22 cellular contexts compared by ENCODE assay signal in the genomic region with DNA sequence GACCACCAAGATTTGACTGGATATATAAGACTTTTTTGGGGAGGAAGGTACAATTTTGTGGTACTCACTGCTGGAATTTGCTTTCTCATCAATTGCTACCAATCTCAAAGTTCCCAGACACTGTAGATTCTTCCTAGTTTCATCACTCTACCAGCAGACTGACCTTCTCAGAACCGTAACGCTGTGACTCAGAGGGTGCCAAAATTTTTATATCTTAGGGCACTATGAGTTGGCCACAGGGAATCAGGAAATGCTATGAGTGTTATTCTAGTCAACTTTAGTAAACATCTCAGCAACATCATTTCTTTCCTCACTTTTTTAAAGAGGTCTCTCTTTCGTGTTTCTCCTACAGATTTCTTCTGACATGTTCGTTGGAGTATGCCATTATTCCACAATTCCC.
DNase-seq lines count a peak whose midpoint lies in the region; ATAC-seq, FAIRE-seq and TF ChIP-seq lines count a peak whose summit lies in the region.
"Had no signal": no experiment of that assay in that cellular context is flagged by ENCODE, and none has a peak within 500 bp of the region (broad histone marks: within the 10 kb centered on the region; RNA-seq: fewer than 3 reads in every experiment).

No MANE protein-coding gene starts in this region.

- 0 out of 2 replicates have a peak, but pooled peaks cover 3% of the 10 kb centered on the region for H3K9me1 ChIP-seq in IMR-90 (ENCODE audit: insufficient read depth, low read length)
- no peaks in the 10 kb centered on the region for H3K9me1 ChIP-seq in keratinocyte (ENCODE audit: control insufficient read depth, extremely low read depth, insufficient read depth, low read length)

- BruUV-seq in IMR-90 (replicated peaks; lab: Mats Ljungman, UMichigan) = no TSS peak

- H3K36me3 ChIP-seq in IMR-90 (ENCODE audit: control insufficient read depth, insufficient read depth, low read length) (no peaks in the 10 kb centered on the region), keratinocyte (ENCODE audit: control insufficient read depth in 2 of 2, extremely low read depth in 1 of 2, insufficient read depth in 2 of 2, low read length in 2 of 2) (no peaks in the 10 kb centered on the region), heart left ventricle (no peaks in the 10 kb centered on the region)
- H3K36me3 ChIP-seq: pancreas had no signal

- no peak overlapping the region for H3K27ac ChIP-seq in IMR-90 (ENCODE audit: insufficient read depth, low read length)
- H3K27ac ChIP-seq in keratinocyte (ENCODE audit: control insufficient read depth, insufficient read depth, low read length) = no peak overlapping the region
- H3K27ac ChIP-seq in heart left ventricle = no peak overlapping the region
- H3K27ac ChIP-seq: pancreas had no signal

- H3K4me3 Mint-ChIP-seq in progenitor cell of endocrine pancreas (ENCODE audit: low read depth) = no peak overlapping the region
- H3K4me3 Mint-ChIP-seq: activated naive CD4-positive, alpha-beta T cell treated with anti-CD3 and anti-CD28 coated beads for 36 hours; effector memory CD8-positive, alpha-beta T cell had no signal

- no peak overlapping the region for H2AK9ac ChIP-seq in IMR-90 (replicated peaks; ENCODE audit: low read depth, low read length, poor library complexity)

- in situ Hi-C loops in IMR-90 (cut with MboI; ENCODE audit: low sequenced_read_pairs) = no loop called here
- in situ Hi-C loops in astrocyte of the spinal cord (cut with HindIII; ENCODE audit: low sequenced_read_pairs) = no loop called here

- FAIRE-seq in keratinocyte (lab: Jason Lieb, UNC) = no peak
- FAIRE-seq: kidney, pancreas had no signal

- H3K27me3 ChIP-seq in IMR-90 (ENCODE audit: control insufficient read depth, insufficient read depth, low read length) = no peaks in the 10 kb centered on the region
- H3K27me3 ChIP-seq in keratinocyte (ENCODE audit: control insufficient read depth, extremely low read depth, insufficient read depth, low read length) = no peaks in the 10 kb centered on the region
- H3K27me3 ChIP-seq in heart left ventricle = no peaks in the 10 kb centered on the region
- H3K27me3 ChIP-seq: pancreas had no signal

- TF ChIP-seq CTCF in AG09309 (IDR thresholded peaks at IDR 0.05; ENCODE audit: control insufficient read depth, insufficient read depth, low read depth, low read length, missing control alignments) = no peak
- TF ChIP-seq CTCF in IMR-90 (conservative IDR thresholded peaks at IDR 0.05; ENCODE audit: low read depth, low read length) = no peak
- no peak for TF ChIP-seq CTCF in astrocyte of the spinal cord (IDR thresholded peaks at IDR 0.05; ENCODE audit: low read depth, low read length)
- TF ChIP-seq CTCF in keratinocyte (optimal IDR thresholded peaks at IDR 0.05 in 1 of 3, IDR thresholded peaks at IDR 0.05 in 1 of 3, conservative IDR thresholded peaks at IDR 0.05 in 1 of 3; ENCODE audit: extremely low read depth in 1 of 3, insufficient read depth in 2 of 3, low read length in 3 of 3) = no peak
- no peak for TF ChIP-seq CTCF in progenitor cell of endocrine pancreas (IDR thresholded peaks at IDR 0.05; ENCODE audit: unreplicated experiment)
- no peak for TF ChIP-seq CTCF in heart left ventricle (IDR thresholded peaks at IDR 0.05)

- 0 out of 2 replicates have a peak overlapping the region, but pooled peaks have one; percentile 42 for H2BK20ac ChIP-seq in IMR-90 (ENCODE audit: low read depth, low read length)

- DNase-seq in AG09309 (ENCODE audit: low read depth) (peak; percentile 61), IMR-90 (peak; percentile 45), astrocyte of the spinal cord (ENCODE audit: low read depth, low spot score) (peak; percentile 36), keratinocyte (ENCODE audit: low read depth, low spot score) (no peak), progenitor cell of endocrine pancreas (ENCODE audit: low spot score, unreplicated experiment) (no peak), T-helper 9 cell (no peak), heart left ventricle (no peak)
- DNase-seq: activated CD4-positive, alpha-beta T cell treated with anti-CD3 and anti-CD28 coated beads for 1 hour; activated CD8-positive, alpha-beta memory T cell treated with anti-CD3 and anti-CD28 coated beads, Interleukin-2, amount 50 U/mL, for 4 hours; activated naive CD4-positive, alpha-beta T cell treated with anti-CD3 and anti-CD28 coated beads for 36 hours; Calu3; effector memory CD8-positive, alpha-beta T cell; GF-D8; glutamatergic neuron; kidney; NCI-H1048; pancreas; Right ventricle myocardium superior; stimulated activated naive CD4-positive, alpha-beta T cell treated with Interleukin-2 at 50 U/mL for 16 hours had no signal

- no peak overlapping the region; the same call in 1 of the 2 replicates for H2AK5ac ChIP-seq in IMR-90 (ENCODE audit: low read depth, low read length)

- peak overlapping the region; percentile 47 for H2BK5ac ChIP-seq in IMR-90 (ENCODE audit: low read depth, low read length, poor library complexity, severe bottlenecking)

- H3K27me3 Mint-ChIP-seq in progenitor cell of endocrine pancreas = no peaks in the 10 kb centered on the region
- H3K27me3 Mint-ChIP-seq: effector memory CD8-positive, alpha-beta T cell had no signal

- intact Hi-C loops in IMR-90 (cut with micrococcal nuclease) = no loop called here
- intact Hi-C loops in heart left ventricle (cut with DNase I) = no loop called here

- H3K4me3 ChIP-seq in AG09309 (ENCODE audit: control insufficient read depth, low read depth, low read length) = no peak overlapping the region
- H3K4me3 ChIP-seq in IMR-90 (ENCODE audit: insufficient read depth, low read depth, low read length) = no peak overlapping the region
- H3K4me3 ChIP-seq in astrocyte of the spinal cord (ENCODE audit: low read depth, low read length) = no peak overlapping the region
- H3K4me3 ChIP-seq in keratinocyte (ENCODE audit: control insufficient read depth in 2 of 3, extremely low read depth in 1 of 3, insufficient read depth in 2 of 3, low read depth in 1 of 3, low read length in 3 of 3) = no peak overlapping the region
- no peak overlapping the region for H3K4me3 ChIP-seq in heart left ventricle
- H3K4me3 ChIP-seq: pancreas, smooth muscle cell had no signal

- H3K27ac Mint-ChIP-seq in progenitor cell of endocrine pancreas = no peak overlapping the region
- H3K27ac Mint-ChIP-seq: activated naive CD4-positive, alpha-beta T cell treated with anti-CD3 and anti-CD28 coated beads for 36 hours; effector memory CD8-positive, alpha-beta T cell had no signal

- H3K4me2 ChIP-seq in IMR-90 (ENCODE audit: low read depth, low read length) (no peak overlapping the region), keratinocyte (ENCODE audit: control insufficient read depth, extremely low read depth, insufficient read depth, low read depth, low read length) (no peak overlapping the region)
- H3K4me2 ChIP-seq: smooth muscle cell had no signal

- 0 out of 2 replicates have a peak overlapping the region, but pooled peaks have one; percentile 44 for H3K14ac ChIP-seq in IMR-90 (replicated peaks; ENCODE audit: low read depth, low read length)

- TF ChIP-seq RAD21 in IMR-90 (IDR thresholded peaks at IDR 0.05; ENCODE audit: low read length) = no peak

- peak overlapping the region; percentile 46; the same call in 1 of the 2 replicates for H3K4ac ChIP-seq in IMR-90 (ENCODE audit: low read depth, low read length)

- H3K9me3 ChIP-seq in IMR-90 (ENCODE audit: control insufficient read depth, insufficient read depth, low read length) (no peaks in the 10 kb centered on the region), keratinocyte (ENCODE audit: control insufficient read depth, low read depth, low read length) (no peaks in the 10 kb centered on the region), heart left ventricle (peaks cover 0 to 3% (median 0%) of the 10 kb centered on the region in 12 donors)
- H3K9me3 ChIP-seq: pancreas had no signal

- H2AFZ ChIP-seq in IMR-90 (replicated peaks; ENCODE audit: low read length, poor library complexity) = peak overlapping the region; percentile 16
- peak overlapping the region; percentile 22 for H2AFZ ChIP-seq in keratinocyte (ENCODE audit: control insufficient read depth, low read length)

- ATAC-seq in IMR-90 (ENCODE audit: low read depth) = no peak
- ATAC-seq in GM21423 (IDR thresholded peaks at IDR 0.05; ENCODE audit: unreplicated experiment) = no peak
- no peak for ATAC-seq in heart left ventricle
- ATAC-seq: effector memory CD8-positive, alpha-beta T cell; HCT116; pancreas had no signal

- H4K8ac ChIP-seq in IMR-90 (ENCODE audit: low read depth in 2 of 2, low read length in 2 of 2) = peak overlapping the region in 1 of 2 experiments; percentile 15; a peak in 1 of 4 replicates

- POLR2A ChIA-PET in IMR-90 (lab: Charles Lee; ENCODE audit: unreplicated experiment) = no interaction called here

- H4K20me1 ChIP-seq in IMR-90 (ENCODE audit: insufficient read depth, low read length) (no peaks in the 10 kb centered on the region), keratinocyte (ENCODE audit: control insufficient read depth, extremely low read depth, insufficient read depth, low read length) (no peaks in the 10 kb centered on the region)

- peak overlapping the region; percentile 53; the same call in 1 of the 2 replicates for H3K18ac ChIP-seq in IMR-90 (ENCODE audit: low read depth, low read length)

- no peaks in the 10 kb centered on the region for H3K79me1 ChIP-seq in IMR-90 (ENCODE audit: low read depth in 1 of 2, low read length in 2 of 2)

- no peak overlapping the region for H3K56ac ChIP-seq in IMR-90 (ENCODE audit: extremely low read depth, insufficient read depth, low read length)

- H4K91ac ChIP-seq in IMR-90 (ENCODE audit: insufficient read depth, low read depth, low read length) = no peak overlapping the region; the same call in 1 of the 2 replicates

- CTCF ChIA-PET in IMR-90 (lab: Yijun Ruan, JAX) = no interaction called here

- H3K9me3 Mint-ChIP-seq in progenitor cell of endocrine pancreas (ENCODE audit: low read depth) = no peaks in the 10 kb centered on the region
- H3K9me3 Mint-ChIP-seq: activated naive CD4-positive, alpha-beta T cell treated with anti-CD3 and anti-CD28 coated beads for 36 hours had no signal

- H3K4me1 ChIP-seq in IMR-90 (ENCODE audit: control insufficient read depth, insufficient read depth, low read length) (peaks cover 1% of the 10 kb centered on the region; the same call in 1 of the 2 replicates), keratinocyte (ENCODE audit: control insufficient read depth, extremely low read depth, insufficient read depth, low read length) (peaks cover 3% of the 10 kb centered on the region), heart left ventricle (peaks cover 0 to 4% (median 0%) of the 10 kb centered on the region in 12 donors)
- H3K4me1 ChIP-seq: pancreas had no signal

- H3K4me1 Mint-ChIP-seq in progenitor cell of endocrine pancreas (ENCODE audit: low read depth) = no peaks in the 10 kb centered on the region

- H3K79me2 ChIP-seq in keratinocyte (ENCODE audit: control insufficient read depth, insufficient read depth, low read length) = no peaks in the 10 kb centered on the region

- H2BK15ac ChIP-seq in IMR-90 (ENCODE audit: low read depth, low read length) = peak overlapping the region; percentile 12; the same call in 1 of the 3 replicates

- H2BK120ac ChIP-seq in IMR-90 (ENCODE audit: low read depth, low read length) = peak overlapping the region; percentile 42; the same call in 1 of the 2 replicates

- TF ChIP-seq POLR2A in IMR-90 (IDR thresholded peaks at IDR 0.05; ENCODE audit: low read depth, low read length) = no peak
- TF ChIP-seq POLR2A in heart left ventricle (IDR thresholded peaks at IDR 0.05) = no peak

- peak overlapping the region; percentile 48; the same call in 1 of the 2 replicates for H3K23ac ChIP-seq in IMR-90 (ENCODE audit: low read depth, low read length)

- H4K5ac ChIP-seq in IMR-90 (ENCODE audit: low read depth, low read length) = peak overlapping the region; percentile 68; the same call in 1 of the 2 replicates

- dilution Hi-C loops in IMR-90 (cut with HindIII; ENCODE audit: low sequenced_read_pairs, unreplicated experiment) = no loop called here
- dilution Hi-C loops in keratinocyte (cut with MboI; ENCODE audit: extremely low pct_ligation_motif_present, low sequenced_read_pairs) = no loop called here

- no CpG with 5 or more reads among the region's 4 CpGs for WGBS in IMR-90 (ENCODE audit: extremely low coverage in 2 of 2, insufficient read length in 1 of 2), 2 experiments
- WGBS in heart left ventricle, 4 donors = 79 to 84% (median 81%) methylated on average over 4 of the region's 4 CpGs

- H3K36me3 Mint-ChIP-seq in progenitor cell of endocrine pancreas (ENCODE audit: insufficient read depth) = no peaks in the 10 kb centered on the region

- H3K9ac ChIP-seq in IMR-90 (ENCODE audit: low read depth, low read length) (no peak overlapping the region), keratinocyte (ENCODE audit: control insufficient read depth, extremely low read depth, insufficient read depth, low read length) (no peak overlapping the region)

Comparison
In these comparisons a context has a peak if more than half of its experiments do, and no peak if none do; other contexts are left out.
1. DNase-seq: peak in AG09309 (single experiment), IMR-90 (single experiment) and astrocyte of the spinal cord (single experiment); none in keratinocyte (single experiment), progenitor cell of endocrine pancreas (single experiment), T-helper 9 cell (single experiment) and heart left ventricle (0 of 5).